In genomic region chr12:53481957-53482586, GRCh38 we compare ENCODE assay signal across 9 cellular contexts. TPM values are rescaled to one million over a fixed set of nuclear protein-coding genes. Genes with fewer than 3 reads are reported as not detected.
DNase-seq lines count a peak whose midpoint lies in the region; ATAC-seq and TF ChIP-seq lines count a peak whose summit lies in the region.
"Had no signal": no experiment of that assay in that cellular context is flagged by ENCODE, and none has a peak within 500 bp of the region (broad histone marks: within the 10 kb centered on the region; RNA-seq: fewer than 3 reads in every experiment).

No MANE protein-coding gene starts in this region.

- DNase-seq in activated CD8-positive, alpha-beta memory T cell treated with anti-CD3 and anti-CD28 coated beads, Interleukin-2, amount 10 ng/mL, durations not matched to agents 7 days and 5 days = no peak
- DNase-seq in activated CD8-positive, alpha-beta memory T cell treated with anti-CD3 and anti-CD28 coated beads, Interleukin-2, amount 50 U/mL, for 4 hours = no peak
- no peak for DNase-seq in esophagus muscularis mucosa (ENCODE audit: extremely low spot score)
- no peak for DNase-seq in retina
- DNase-seq: activated CD4-positive, alpha-beta T cell treated with anti-CD3 and anti-CD28 coated beads for 4 hours had no signal

- H3K27me3 ChIP-seq in esophagus muscularis mucosa = no peaks in the 10 kb centered on the region

- peak overlapping the region; percentile 13 to 62 (median 40) for H3K27ac ChIP-seq in esophagus muscularis mucosa (replicated peaks in 1 of 4)

- TF ChIP-seq EP300 in esophagus muscularis mucosa (IDR thresholded peaks at IDR 0.05) = no peak

- TF ChIP-seq CTCF in esophagus muscularis mucosa (IDR thresholded peaks at IDR 0.05) = peak in 1 of 3 experiments; percentile 12

- TF ChIP-seq POLR2A in esophagus muscularis mucosa (IDR thresholded peaks at IDR 0.05; ENCODE audit: low read depth) = no peak

- H3K36me3 ChIP-seq in esophagus muscularis mucosa = peaks cover 29 to 100% (median 95%) of the 10 kb centered on the region in 4 donors

- peak; percentile 38 for ATAC-seq in activated CD8-positive, alpha-beta memory T cell treated with anti-CD3 and anti-CD28 coated beads, Interleukin-2, amount 10 ng/mL, durations not matched to agents 7 days and 5 days
- ATAC-seq in HG03439 (IDR thresholded peaks at IDR 0.05; ENCODE audit: unreplicated experiment) (no peak), GM18519 (IDR thresholded peaks at IDR 0.05; ENCODE audit: low FRiP score, unreplicated experiment) (no peak)

- H3K36me3 Mint-ChIP-seq in activated CD8-positive, alpha-beta memory T cell treated with anti-CD3 and anti-CD28 coated beads, Interleukin-2, amount 10 ng/mL, durations not matched to agents 7 days and 5 days = peaks cover 53% of the 10 kb centered on the region
- peaks cover 60% of the 10 kb centered on the region for H3K36me3 Mint-ChIP-seq in stimulated activated naive CD8-positive, alpha-beta T cell treated with anti-CD3 and anti-CD28 coated beads, Interleukin-15, Interleukin-2, amounts not matched to agents 100 ng/mL and 50 ng/mL, for 24 hours (ENCODE audit: low read depth)

- H3K4me1 ChIP-seq in esophagus muscularis mucosa = peaks cover 16 to 45% (median 33%) of the 10 kb centered on the region in 4 donors

- 66% methylated on average over 7 of the region's 8 CpGs for WGBS in esophagus muscularis mucosa

- intact Hi-C loops in esophagus muscularis mucosa (cut with DNase I) = no loop called here

- no peak overlapping the region for H3K27ac Mint-ChIP-seq in activated CD8-positive, alpha-beta memory T cell treated with anti-CD3 and anti-CD28 coated beads, Interleukin-2, amount 10 ng/mL, durations not matched to agents 7 days and 5 days
- H3K27ac Mint-ChIP-seq in stimulated activated naive CD8-positive, alpha-beta T cell treated with anti-CD3 and anti-CD28 coated beads, Interleukin-15, Interleukin-2, amounts not matched to agents 100 ng/mL and 50 ng/mL, for 24 hours = peak overlapping the region; percentile 61

- CTCF ChIA-PET in activated CD8-positive, alpha-beta memory T cell treated with anti-CD3 and anti-CD28 coated beads, Interleukin-2, amount 10 ng/mL, durations not matched to agents 7 days and 5 days (lab: Charles Lee) = interaction anchor here (0.6 to 2.2 kb wide), 7 partner anchors 9 to 161 kb away, joined by 3 to 9 read pairs (median 5); partner anchors contain the start of gene AAAS

- H3K4me3 ChIP-seq in esophagus muscularis mucosa = no peak overlapping the region

- no peaks in the 10 kb centered on the region for H3K9me3 ChIP-seq in esophagus muscularis mucosa

- H3K27me3 Mint-ChIP-seq in activated CD8-positive, alpha-beta memory T cell treated with anti-CD3 and anti-CD28 coated beads, Interleukin-2, amount 10 ng/mL, durations not matched to agents 7 days and 5 days = no peaks in the 10 kb centered on the region
- no peaks in the 10 kb centered on the region for H3K27me3 Mint-ChIP-seq in stimulated activated naive CD8-positive, alpha-beta T cell treated with anti-CD3 and anti-CD28 coated beads, Interleukin-15, Interleukin-2, amounts not matched to agents 100 ng/mL and 50 ng/mL, for 24 hours

- peaks cover 13% of the 10 kb centered on the region for H3K4me1 Mint-ChIP-seq in activated CD8-positive, alpha-beta memory T cell treated with anti-CD3 and anti-CD28 coated beads, Interleukin-2, amount 10 ng/mL, durations not matched to agents 7 days and 5 days
- H3K4me1 Mint-ChIP-seq in stimulated activated naive CD8-positive, alpha-beta T cell treated with anti-CD3 and anti-CD28 coated beads, Interleukin-15, Interleukin-2, amounts not matched to agents 100 ng/mL and 50 ng/mL, for 24 hours (ENCODE audit: low read depth) = peaks cover 9% of the 10 kb centered on the region

- H3K9me3 Mint-ChIP-seq in activated CD8-positive, alpha-beta memory T cell treated with anti-CD3 and anti-CD28 coated beads, Interleukin-2, amount 10 ng/mL, durations not matched to agents 7 days and 5 days (ENCODE audit: low read depth) = no peaks in the 10 kb centered on the region
- H3K9me3 Mint-ChIP-seq in stimulated activated naive CD8-positive, alpha-beta T cell treated with anti-CD3 and anti-CD28 coated beads, Interleukin-15, Interleukin-2, amounts not matched to agents 100 ng/mL and 50 ng/mL, for 24 hours = no peaks in the 10 kb centered on the region

- no peak overlapping the region for H3K4me3 Mint-ChIP-seq in activated CD8-positive, alpha-beta memory T cell treated with anti-CD3 and anti-CD28 coated beads, Interleukin-2, amount 10 ng/mL, durations not matched to agents 7 days and 5 days
- no peak overlapping the region for H3K4me3 Mint-ChIP-seq in stimulated activated naive CD8-positive, alpha-beta T cell treated with anti-CD3 and anti-CD28 coated beads, Interleukin-15, Interleukin-2, amounts not matched to agents 100 ng/mL and 50 ng/mL, for 24 hours

TF ChIP-seq in PFSK-1, 5 proteins besides CTCF, POLR2A, EP300 and RAD21:
- TF ChIP-seq, protein P1, sequence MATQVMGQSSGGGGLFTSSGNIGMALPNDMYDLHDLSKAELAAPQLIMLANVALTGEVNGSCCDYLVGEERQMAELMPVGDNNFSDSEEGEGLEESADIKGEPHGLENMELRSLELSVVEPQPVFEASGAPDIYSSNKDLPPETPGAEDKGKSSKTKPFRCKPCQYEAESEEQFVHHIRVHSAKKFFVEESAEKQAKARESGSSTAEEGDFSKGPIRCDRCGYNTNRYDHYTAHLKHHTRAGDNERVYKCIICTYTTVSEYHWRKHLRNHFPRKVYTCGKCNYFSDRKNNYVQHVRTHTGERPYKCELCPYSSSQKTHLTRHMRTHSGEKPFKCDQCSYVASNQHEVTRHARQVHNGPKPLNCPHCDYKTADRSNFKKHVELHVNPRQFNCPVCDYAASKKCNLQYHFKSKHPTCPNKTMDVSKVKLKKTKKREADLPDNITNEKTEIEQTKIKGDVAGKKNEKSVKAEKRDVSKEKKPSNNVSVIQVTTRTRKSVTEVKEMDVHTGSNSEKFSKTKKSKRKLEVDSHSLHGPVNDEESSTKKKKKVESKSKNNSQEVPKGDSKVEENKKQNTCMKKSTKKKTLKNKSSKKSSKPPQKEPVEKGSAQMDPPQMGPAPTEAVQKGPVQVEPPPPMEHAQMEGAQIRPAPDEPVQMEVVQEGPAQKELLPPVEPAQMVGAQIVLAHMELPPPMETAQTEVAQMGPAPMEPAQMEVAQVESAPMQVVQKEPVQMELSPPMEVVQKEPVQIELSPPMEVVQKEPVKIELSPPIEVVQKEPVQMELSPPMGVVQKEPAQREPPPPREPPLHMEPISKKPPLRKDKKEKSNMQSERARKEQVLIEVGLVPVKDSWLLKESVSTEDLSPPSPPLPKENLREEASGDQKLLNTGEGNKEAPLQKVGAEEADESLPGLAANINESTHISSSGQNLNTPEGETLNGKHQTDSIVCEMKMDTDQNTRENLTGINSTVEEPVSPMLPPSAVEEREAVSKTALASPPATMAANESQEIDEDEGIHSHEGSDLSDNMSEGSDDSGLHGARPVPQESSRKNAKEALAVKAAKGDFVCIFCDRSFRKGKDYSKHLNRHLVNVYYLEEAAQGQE (IDR thresholded peaks at IDR 0.05; ENCODE audit: insufficient read depth in 1 of 2, low read depth in 2 of 2, low read length in 2 of 2) = no peak
- TF ChIP-seq POLR2AphosphoS5 (IDR thresholded peaks at IDR 0.05; ENCODE audit: low read depth, low read length) = peak; percentile 38; the same call in 1 of the 2 replicates

RNA-seq across cellular contexts. Expression of gene MAP3K12, which starts 17.2 kb away (rescaled TPM):
- total RNA-seq in activated CD8-positive, alpha-beta memory T cell treated with anti-CD3 and anti-CD28 coated beads, Interleukin-2, amount 10 ng/mL, durations not matched to agents 7 days and 5 days = 10 to 100 TPM; 19.1 to 19.3 TPM
- 30.7 TPM for polyA plus RNA-seq in PFSK-1 (2012; ENCODE audit: insufficient read length, low read depth)
- total RNA-seq in esophagus muscularis mucosa = 10 to 100 TPM; 12.6 to 20.1 (median 18.9) TPM

RNA-seq across cellular contexts. Expression of gene TARBP2, which starts 19.0 kb away (rescaled TPM):
- total RNA-seq in activated CD8-positive, alpha-beta memory T cell treated with anti-CD3 and anti-CD28 coated beads, Interleukin-2, amount 10 ng/mL, durations not matched to agents 7 days and 5 days = 10 to 100 TPM; 29.7 to 38.7 TPM
- polyA plus RNA-seq in PFSK-1 (2012; ENCODE audit: insufficient read length, low read depth) = 65.6 TPM
- total RNA-seq in esophagus muscularis mucosa = 10 to 100 TPM; 12.7 to 16.6 (median 12.9) TPM

RNA-seq across cellular contexts. Expression of gene NPFF, which starts 25.2 kb away (rescaled TPM):
- not detected for total RNA-seq in activated CD8-positive, alpha-beta memory T cell treated with anti-CD3 and anti-CD28 coated beads, Interleukin-2, amount 10 ng/mL, durations not matched to agents 7 days and 5 days
- polyA plus RNA-seq in PFSK-1 (2012; ENCODE audit: insufficient read length, low read depth) = 1.1 TPM
- not detected for total RNA-seq in esophagus muscularis mucosa

RNA-seq across cellular contexts. Expression of gene PCBP2, which starts 30.2 kb away (rescaled TPM):
- 100 to 1,000 TPM; 721 to 867 TPM for total RNA-seq in activated CD8-positive, alpha-beta memory T cell treated with anti-CD3 and anti-CD28 coated beads, Interleukin-2, amount 10 ng/mL, durations not matched to agents 7 days and 5 days
- polyA plus RNA-seq in PFSK-1 (2012; ENCODE audit: insufficient read length, low read depth) = 738 TPM
- total RNA-seq in esophagus muscularis mucosa = 100 to 1,000 TPM; 275 to 374 (median 365) TPM

RNA-seq across cellular contexts. Expression of gene PRR13, which starts 40.5 kb away (rescaled TPM):
- 100 to 1,000 TPM; 235 to 244 TPM for total RNA-seq in activated CD8-positive, alpha-beta memory T cell treated with anti-CD3 and anti-CD28 coated beads, Interleukin-2, amount 10 ng/mL, durations not matched to agents 7 days and 5 days
- polyA plus RNA-seq in PFSK-1 (2012; ENCODE audit: insufficient read length, low read depth) = 224 TPM
- 10 to 100 TPM; 47.8 to 77.6 (median 65.3) TPM for total RNA-seq in esophagus muscularis mucosa
